19 cellular contexts compared by ENCODE assay signal in genomic region chr13:64633948-64634347, GRCh38.
DNase-seq lines count a peak whose midpoint lies in the region; ATAC-seq and TF ChIP-seq lines count a peak whose summit lies in the region.
"Had no signal": no experiment of that assay in that cellular context is flagged by ENCODE, and none has a peak within 500 bp of the region (broad histone marks: within the 10 kb centered on the region; RNA-seq: fewer than 3 reads in every experiment).

No MANE protein-coding gene starts in this region.

- no peaks in the 10 kb centered on the region for H3K36me3 Mint-ChIP-seq in naive thymus-derived CD4-positive, alpha-beta T cell

- 8% methylated on average over 1 of the region's 1 CpG for WGBS in right lobe of liver (ENCODE audit: insufficient coverage, low coverage, low lambda C conversion rate, missing lambda C conversion rate)

- H3K4me1 Mint-ChIP-seq in naive thymus-derived CD4-positive, alpha-beta T cell: no peaks in the 10 kb centered on the region

- H3K4me1 ChIP-seq in foreskin keratinocyte (no peaks in the 10 kb centered on the region), right lobe of liver (no peaks in the 10 kb centered on the region)
- H3K4me1 ChIP-seq in naive thymus-derived CD4-positive, alpha-beta T cell (ENCODE audit: control insufficient read depth in 2 of 2, insufficient read depth in 2 of 2, low read length in 2 of 2): no peaks in the 10 kb centered on the region
- H3K4me1 ChIP-seq: BLaER1 treated with 17β-estradiol and CSF1 and Interleukin-3, amounts not matched to agents 10 nM and 100 nM; HAP-1; Peyer's patch had no signal

- no peak for TF ChIP-seq CTCF in RWPE1 (conservative IDR thresholded peaks at IDR 0.05; ENCODE audit: low read depth)
- no peak for TF ChIP-seq CTCF in foreskin keratinocyte (conservative IDR thresholded peaks at IDR 0.05)
- no peak for TF ChIP-seq CTCF in right lobe of liver (IDR thresholded peaks at IDR 0.05)

- H3K4me3 ChIP-seq in naive thymus-derived CD4-positive, alpha-beta T cell (ENCODE audit: low read length): no peak overlapping the region
- no peak overlapping the region for H3K4me3 ChIP-seq in right lobe of liver
- H3K4me3 ChIP-seq: BLaER1 treated with 17β-estradiol and CSF1 and Interleukin-3, amounts not matched to agents 10 nM and 100 nM; HAP-1; MG63; Peyer's patch had no signal

- ATAC-seq in GM18868 (IDR thresholded peaks at IDR 0.05; ENCODE audit: unreplicated experiment): peak; percentile 48
- ATAC-seq in HG02610 (IDR thresholded peaks at IDR 0.05; ENCODE audit: unreplicated experiment): peak; percentile 48
- ATAC-seq in foreskin keratinocyte: peak; percentile 45
- ATAC-seq in naive thymus-derived CD4-positive, alpha-beta T cell: no peak
- no peak for ATAC-seq in GM21619 (IDR thresholded peaks at IDR 0.05; ENCODE audit: unreplicated experiment)
- no peak for ATAC-seq in right lobe of liver

- no peaks in the 10 kb centered on the region for H3K27me3 Mint-ChIP-seq in naive thymus-derived CD4-positive, alpha-beta T cell

- peak; percentile 7 for DNase-seq in RWPE1 (ENCODE audit: low spot score)
- DNase-seq in foreskin keratinocyte: peak; percentile 10 to 29
- no peak for DNase-seq in naive thymus-derived CD4-positive, alpha-beta T cell
- no peak for DNase-seq in right lobe of liver
- DNase-seq: DMS 273 treated with DMSO at 0.1 percent for 48 hours, EL, KBM-7, MG63, NCI-H187 treated with DMSO at 0.1 percent for 48 hours, NCI-H2171 treated with DMSO at 0.1 percent for 48 hours, NCI-H524, Peyer's patch, T-helper 9 cell had no signal

- H3K9me3 Mint-ChIP-seq in naive thymus-derived CD4-positive, alpha-beta T cell: peaks cover 0 to 19% (median 4%) of the 10 kb centered on the region in 11 donors

- no peak for TF ChIP-seq POLR2A in right lobe of liver (IDR thresholded peaks at IDR 0.05)

- CTCF ChIA-PET in RWPE1 (lab: Yijun Ruan, JAX): interaction anchor here (0.6 kb wide), 1 partner anchor 1075 kb away, joined by 4 read pairs; no protein-coding TSS in a partner anchor
- CTCF ChIA-PET in naive thymus-derived CD4-positive, alpha-beta T cell (lab: Charles Lee): no interaction called here

- H3K36me3 ChIP-seq in naive thymus-derived CD4-positive, alpha-beta T cell (ENCODE audit: control insufficient read depth in 2 of 3, insufficient read depth in 3 of 3, low read length in 3 of 3): no peaks in the 10 kb centered on the region
- H3K36me3 ChIP-seq in right lobe of liver: no peaks in the 10 kb centered on the region
- H3K36me3 ChIP-seq: BLaER1 treated with 17β-estradiol and CSF1 and Interleukin-3, amounts not matched to agents 10 nM and 100 nM; HAP-1; MG63; Peyer's patch had no signal

- H3K27ac Mint-ChIP-seq in naive thymus-derived CD4-positive, alpha-beta T cell: no peak overlapping the region

- H3K27me3 ChIP-seq in foreskin keratinocyte (no peaks in the 10 kb centered on the region), right lobe of liver (no peaks in the 10 kb centered on the region)
- no peaks in the 10 kb centered on the region for H3K27me3 ChIP-seq in naive thymus-derived CD4-positive, alpha-beta T cell (ENCODE audit: control insufficient read depth in 2 of 2, insufficient read depth in 2 of 2, low read length in 2 of 2)
- H3K27me3 ChIP-seq: BLaER1 treated with 17β-estradiol and CSF1 and Interleukin-3, amounts not matched to agents 10 nM and 100 nM; MG63; Peyer's patch had no signal

- H3K9me3 ChIP-seq in naive thymus-derived CD4-positive, alpha-beta T cell (ENCODE audit: control insufficient read depth in 2 of 3, low read length in 3 of 3): no peaks in the 10 kb centered on the region
- no peaks in the 10 kb centered on the region for H3K9me3 ChIP-seq in right lobe of liver
- H3K9me3 ChIP-seq: BLaER1 treated with 17β-estradiol and CSF1 and Interleukin-3, amounts not matched to agents 10 nM and 100 nM; HAP-1; MG63; Peyer's patch had no signal

- no peak overlapping the region for H3K27ac ChIP-seq in RWPE1
- H3K27ac ChIP-seq in foreskin keratinocyte: no peak overlapping the region
- H3K27ac ChIP-seq in naive thymus-derived CD4-positive, alpha-beta T cell (ENCODE audit: low read depth, low read length): no peak overlapping the region
- no peak overlapping the region for H3K27ac ChIP-seq in right lobe of liver
- H3K27ac ChIP-seq: BLaER1 treated with 17β-estradiol and CSF1 and Interleukin-3, amounts not matched to agents 10 nM and 100 nM; HL-60; Peyer's patch had no signal

- H3K4me3 Mint-ChIP-seq in naive thymus-derived CD4-positive, alpha-beta T cell: no peak overlapping the region

- POLR2A ChIA-PET in RWPE1 (lab: Yijun Ruan, JAX; ENCODE audit: low non-redundant PET): no interaction called here
- POLR2A ChIA-PET in naive thymus-derived CD4-positive, alpha-beta T cell (lab: Charles Lee): no interaction called here

- intact Hi-C loops in naive thymus-derived CD4-positive, alpha-beta T cell (cut with micrococcal nuclease): no loop called here
- intact Hi-C loops in right lobe of liver (cut with DNase I): no loop called here

Comparison
In these comparisons a context has a peak if more than half of its experiments do, and no peak if none do; other contexts are left out.
1. ATAC-seq: peak in GM18868 (single experiment), HG02610 (single experiment) and foreskin keratinocyte (single experiment); none in naive thymus-derived CD4-positive, alpha-beta T cell (single experiment), GM21619 (single experiment) and right lobe of liver (0 of 4).
2. DNase-seq: peak in RWPE1 (single experiment) and foreskin keratinocyte (2 of 2); none in naive thymus-derived CD4-positive, alpha-beta T cell (0 of 9) and right lobe of liver (0 of 3).